ENCODE assay signal across 22 cellular contexts in genomic region chr7:106626376-106627293, GRCh38. TPM values are rescaled to one million over a fixed set of nuclear protein-coding genes. Genes with fewer than 3 reads are reported as not detected.
A peak's percentile ranks its signal among the peaks of the same experiment; 100 is the strongest.
DNase-seq lines count a peak whose midpoint lies in the region; ATAC-seq, FAIRE-seq and TF ChIP-seq lines count a peak whose summit lies in the region.
"Had no signal": no experiment of that assay in that cellular context is flagged by ENCODE, and none has a peak within 500 bp of the region (broad histone marks: within the 10 kb centered on the region; RNA-seq: fewer than 3 reads in every experiment).

No MANE protein-coding gene starts in this region.

- H4K20me1 ChIP-seq in K562 (replicated peaks; ENCODE audit: control insufficient read depth, insufficient read depth, low read length) = no peaks in the 10 kb centered on the region

- no peak for TF ChIP-seq EP300 in K562 (IDR thresholded peaks at IDR 0.05; ENCODE audit: low read length)

- H3K9me3 ChIP-seq in breast epithelium = peaks cover 6 to 9% of the 10 kb centered on the region in 2 donors
- no peaks in the 10 kb centered on the region; the same call in 1 of the 2 replicates for H3K9me3 ChIP-seq in K562 (replicated peaks; ENCODE audit: control insufficient read depth, insufficient read depth, low read depth, low read length)
- peaks cover 4% of the 10 kb centered on the region for H3K9me3 ChIP-seq in upper lobe of right lung

- no peak overlapping the region for H2AFZ ChIP-seq in K562 (ENCODE audit: low read depth, low read length)
- H2AFZ ChIP-seq: neural progenitor cell had no signal

- no peaks in the 10 kb centered on the region for H3K9me1 ChIP-seq in K562 (ENCODE audit: control insufficient read depth, insufficient read depth, low read length)

- DNase-seq in breast epithelium (ENCODE audit: low spot score in 2 of 2) (no peak), MCF 10A (ENCODE audit: unreplicated experiment) (no peak), K562 (ENCODE audit: extremely low read depth in 1 of 4, low spot score in 3 of 4) (no peak), left kidney (ENCODE audit: low read depth, low spot score) (peak; percentile 7), amygdala (lab: John Stamatoyannopoulos, UW) (no peak), upper lobe of right lung (no peak)
- DNase-seq in stimulated activated naive CD4-positive, alpha-beta T cell treated with Interleukin-2 at 50 U/mL for 16 hours (lab: John Stamatoyannopoulos, UW) = no peak
- DNase-seq: activated CD8-positive, alpha-beta T cell treated with anti-CD3 and anti-CD28 coated beads for 36 hours; activated T-cell treated with anti-CD3 and anti-CD28 coated beads, Interleukin-2, amount 50 U/mL, for 4 hours; head of caudate nucleus; MV-4-11; Right ventricle myocardium superior; stimulated activated CD4-positive, alpha-beta T cell treated with anti-CD3 and anti-CD28 coated beads, Interleukin-15, amount 100 ng/mL, for 24 hours; stimulated activated naive CD4-positive, alpha-beta T cell; T-helper 1 cell; WERI-Rb-1 had no signal

- H3K79me2 ChIP-seq in K562 (ENCODE audit: control insufficient read depth, insufficient read depth, low read length) = no peaks in the 10 kb centered on the region

- no peak overlapping the region for H3K4me2 ChIP-seq in K562 (ENCODE audit: insufficient read depth, low read length)
- H3K4me2 ChIP-seq: neural progenitor cell had no signal

- peaks cover 5% of the 10 kb centered on the region for H3K9me3 Mint-ChIP-seq in MCF 10A (ENCODE audit: unreplicated experiment)
- H3K9me3 Mint-ChIP-seq: activated CD8-positive, alpha-beta T cell treated with anti-CD3 and anti-CD28 coated beads for 36 hours; activated naive CD4-positive, alpha-beta T cell treated with anti-CD3 and anti-CD28 coated beads, Interleukin-2, amount 50 U/mL, for 24 hours; neural progenitor cell had no signal

- no peak overlapping the region for H3K4me3 Mint-ChIP-seq in MCF 10A (ENCODE audit: unreplicated experiment)
- H3K4me3 Mint-ChIP-seq: activated CD8-positive, alpha-beta T cell treated with anti-CD3 and anti-CD28 coated beads for 36 hours; activated naive CD4-positive, alpha-beta T cell treated with anti-CD3 and anti-CD28 coated beads, Interleukin-2, amount 50 U/mL, for 24 hours; activated T-cell treated with anti-CD3 and anti-CD28 coated beads, Interleukin-2, amount 50 U/mL, for 4 hours; brain; mesothelial cell of epicardium; neural progenitor cell had no signal

- peaks cover 5% of the 10 kb centered on the region for H3K36me3 Mint-ChIP-seq in MCF 10A (ENCODE audit: insufficient read depth, unreplicated experiment)
- H3K36me3 Mint-ChIP-seq: activated naive CD4-positive, alpha-beta T cell treated with anti-CD3 and anti-CD28 coated beads, Interleukin-2, amount 50 U/mL, for 24 hours; brain; neural progenitor cell had no signal

- TF ChIP-seq RAD21 in K562 (CRISPR knock-in tag; conservative IDR thresholded peaks at IDR 0.05 in 1 of 2, IDR thresholded peaks at IDR 0.05 in 1 of 2) = no peak

- H3K36me3 ChIP-seq in breast epithelium = no peaks in the 10 kb centered on the region
- no peaks in the 10 kb centered on the region for H3K36me3 ChIP-seq in K562 (ENCODE audit: control insufficient read depth, insufficient read depth, low read length)
- H3K36me3 ChIP-seq in upper lobe of right lung = no peaks in the 10 kb centered on the region
- H3K36me3 ChIP-seq: neural progenitor cell, WERI-Rb-1 had no signal

- H3K4me3 ChIP-seq in breast epithelium (no peak overlapping the region), K562 (no peak overlapping the region), upper lobe of right lung (no peak overlapping the region)
- H3K4me3 ChIP-seq: neural progenitor cell had no signal

- ATAC-seq in K562 (peak; percentile 16; the same call in 2 of the 3 replicates), GM19467 (IDR thresholded peaks at IDR 0.05; ENCODE audit: unreplicated experiment) (no peak), upper lobe of right lung (no peak)
- ATAC-seq: activated CD8-positive, alpha-beta T cell treated with anti-CD3 and anti-CD28 coated beads for 36 hours; activated T-cell treated with anti-CD3 and anti-CD28 coated beads, Interleukin-2, amount 50 U/mL, for 4 hours had no signal

- no peaks in the 10 kb centered on the region for H3K27me3 Mint-ChIP-seq in MCF 10A (ENCODE audit: insufficient read depth, unreplicated experiment)

- WGBS in K562 (ENCODE audit: insufficient coverage, low coverage, missing lambda C conversion rate) = 64% methylated on average over 7 of the region's 7 CpGs

- POLR2A ChIA-PET in MCF 10A (lab: Yijun Ruan, JAX) = no interaction called here
- POLR2A ChIA-PET in K562 (lab: Yijun Ruan, JAX) = interaction anchor here (1.2 kb wide), 1 partner anchor 8 kb away, joined by 4 read pairs; no protein-coding TSS in a partner anchor

- intact Hi-C loops in breast epithelium (cut with DNase I; ENCODE audit: low total_unique reads) = no loop called here
- intact Hi-C loops in MCF 10A (cut with micrococcal nuclease) = no loop called here
- intact Hi-C loops in K562 (cut with micrococcal nuclease) = no loop called here
- intact Hi-C loops in upper lobe of right lung (cut with DNase I) = no loop called here

- H3K4me1 Mint-ChIP-seq in MCF 10A (ENCODE audit: insufficient read depth, unreplicated experiment) = peaks cover 6% of the 10 kb centered on the region
- H3K4me1 Mint-ChIP-seq: activated naive CD4-positive, alpha-beta T cell treated with anti-CD3 and anti-CD28 coated beads, Interleukin-2, amount 50 U/mL, for 24 hours; brain; neural progenitor cell had no signal

- TF ChIP-seq CTCF in breast epithelium (IDR thresholded peaks at IDR 0.05) (no peak), MCF 10A (IDR thresholded peaks at IDR 0.05; ENCODE audit: unreplicated experiment) (no peak), K562 (IDR thresholded peaks at IDR 0.05 in 2 of 3, conservative IDR thresholded peaks at IDR 0.05 in 1 of 3; ENCODE audit: insufficient read depth in 2 of 3, low read depth in 1 of 3, low read length in 3 of 3) (no peak), upper lobe of right lung (IDR thresholded peaks at IDR 0.05) (no peak)

- in situ Hi-C loops in K562 (cut with MboI) = no loop called here

- peaks cover 0 to 9% of the 10 kb centered on the region in 2 donors for H3K4me1 ChIP-seq in breast epithelium
- H3K4me1 ChIP-seq in K562 (replicated peaks in 1 of 2; ENCODE audit: control insufficient read depth in 2 of 2, insufficient read depth in 2 of 2, low read length in 2 of 2) = peaks cover 0 to 16% of the 10 kb centered on the region in 2 experiments; a peak in 4 of 5 replicates
- H3K4me1 ChIP-seq in upper lobe of right lung = peaks cover 4% of the 10 kb centered on the region
- H3K4me1 ChIP-seq: neural progenitor cell had no signal

- FAIRE-seq in K562 (lab: Jason Lieb, UNC) = no peak
- FAIRE-seq: islet of Langerhans had no signal

- no peaks in the 10 kb centered on the region for H3K27me3 ChIP-seq in breast epithelium
- peaks cover 2 to 12% of the 10 kb centered on the region in 2 experiments; a peak in 2 of 5 replicates for H3K27me3 ChIP-seq in K562 (ENCODE audit: control insufficient read depth in 2 of 2, insufficient read depth in 2 of 2, low read length in 2 of 2)
- no peaks in the 10 kb centered on the region for H3K27me3 ChIP-seq in upper lobe of right lung
- H3K27me3 ChIP-seq: neural progenitor cell had no signal

- H3K9ac ChIP-seq in K562 (ENCODE audit: insufficient read depth in 1 of 2, low read depth in 2 of 2, low read length in 2 of 2) = peak overlapping the region in 1 of 2 experiments; percentile 6; a peak in 1 of 4 replicates
- H3K9ac ChIP-seq: neural progenitor cell had no signal

- peak overlapping the region; percentile 62 to 71 for H3K27ac ChIP-seq in breast epithelium
- H3K27ac ChIP-seq in K562 (ENCODE audit: extremely low read depth, low read depth, low read length) = no peak overlapping the region
- no peak overlapping the region for H3K27ac ChIP-seq in upper lobe of right lung
- H3K27ac ChIP-seq: neural progenitor cell, WERI-Rb-1 had no signal

- BruUV-seq in MCF 10A (replicated peaks; lab: Mats Ljungman, UMichigan) = no TSS peak
- no TSS peak for BruUV-seq in K562 (replicated peaks; lab: Mats Ljungman, UMichigan)

- no peak overlapping the region for H3K27ac Mint-ChIP-seq in MCF 10A (ENCODE audit: low read depth, unreplicated experiment)
- H3K27ac Mint-ChIP-seq: activated CD8-positive, alpha-beta T cell treated with anti-CD3 and anti-CD28 coated beads for 36 hours; activated naive CD4-positive, alpha-beta T cell treated with anti-CD3 and anti-CD28 coated beads, Interleukin-2, amount 50 U/mL, for 24 hours; brain; mesothelial cell of epicardium; neural progenitor cell had no signal

- CTCF ChIA-PET in MCF 10A (lab: Yijun Ruan, JAX) (interaction anchor here (0.7 kb wide), 1 partner anchor 53 kb away, joined by 3 read pairs; no protein-coding TSS in a partner anchor), K562 (lab: Yijun Ruan, JAX; ENCODE audit: low intra/inter-chr PET ratio) (no interaction called here)

- TF ChIP-seq POLR2A in breast epithelium (IDR thresholded peaks at IDR 0.05) (no peak), K562 (conservative IDR thresholded peaks at IDR 0.05) (no peak)

TF ChIP-seq in K562, 482 proteins besides CTCF, POLR2A, EP300 and RAD21 (continues in another document):
- TF ChIP-seq NCOA2 (IDR thresholded peaks at IDR 0.05; ENCODE audit: partially characterized antibody in 2 of 2) = no peak
- TF ChIP-seq C11orf30 (IDR thresholded peaks at IDR 0.05; ENCODE audit: low read depth) = peak; percentile 47; the same call in 1 of the 2 replicates

RNA-seq across cellular contexts. Expression of gene CCDC71L, which starts 34.3 kb away (rescaled TPM):
- total RNA-seq in breast epithelium (10 to 100 TPM; 29.9 to 69.4 (median 59.0) TPM), MCF 10A (2022) (11.4 and 13.0 TPM in 2 replicates), K562 (2014; rRNA removed) (78.7 and 83.9 TPM in 2 replicates), K562 (2014; rRNA removed; fragmentation: Illumina TruSeq; extraction: Trizol) (26.2 and 32.8 TPM in 2 replicates), K562 (2015; rRNA removed; fragmentation: Illumina TruSeq; extraction: Trizol) (21.3 and 22.2 TPM in 2 replicates), K562 (2021) (96.1 and 108 TPM in 2 replicates), upper lobe of right lung (25.7 TPM)
- total RNA-seq in K562 (2011; cell fraction: chromatin; rRNA removed; ENCODE audit: low replicate concordance) = 17.4 and 20.0 TPM in 2 replicates
- 19.7 and 20.5 TPM in 2 replicates for total RNA-seq in K562 (2011; cell fraction: nucleolus; rRNA removed)
- 23.1 and 28.9 TPM in 2 replicates for total RNA-seq in K562 (2011; cell fraction: nucleoplasm; rRNA removed)
- polyA plus RNA-seq in K562 (2011; rRNA removed) (16.0 and 25.4 TPM in 2 replicates), K562 (2014; fragmentation: Illumina TruSeq; extraction: Trizol) (23.2 and 39.7 TPM in 2 replicates), K562 (2014; fragmentation: Nextera tagmentation; extraction: Ambion mirVana) (1 to 10 TPM; 5.7 to 7.7 TPM), K562 (2014; rRNA removed) (59.1 and 61.3 TPM in 2 replicates)
- 20.8 and 43.7 TPM in 2 replicates for polyA plus RNA-seq in K562 (2011; cell fraction: cytosol; rRNA removed)
- polyA plus RNA-seq in K562 (2011; cell fraction: nucleus; rRNA removed) = 17.5 and 23.9 TPM in 2 replicates
- polyA plus RNA-seq in K562 (2012) = 59.3 and 80.9 TPM in 2 replicates
- 11.8 and 13.3 TPM in 2 replicates for polyA minus RNA-seq in K562 (2011; rRNA and poly(A)+ RNA removed)
- polyA minus RNA-seq in K562 (2011; cell fraction: cytosol; rRNA and poly(A)+ RNA removed) = 14.5 and 18.4 TPM in 2 replicates
- 16.4 and 23.1 TPM in 2 replicates for polyA minus RNA-seq in K562 (2011; cell fraction: nucleus; rRNA and poly(A)+ RNA removed)

Comparison
In these comparisons a context has a peak if more than half of its experiments do, and no peak if none do; other contexts are left out.
1. H3K27ac ChIP-seq: peak in breast epithelium (2 of 2); none in K562 (single experiment) and upper lobe of right lung (single experiment).